In genomic region chr19:32767951-32768679, GRCh38 we compare ENCODE assay signal across 19 cellular contexts. TPM values are rescaled to one million over a fixed set of nuclear protein-coding genes. Genes with fewer than 3 reads are reported as not detected.
DNase-seq lines count a peak whose midpoint lies in the region; ATAC-seq and TF ChIP-seq lines count a peak whose summit lies in the region.
"Had no signal": no experiment of that assay in that cellular context is flagged by ENCODE, and none has a peak within 500 bp of the region (broad histone marks: within the 10 kb centered on the region; RNA-seq: fewer than 3 reads in every experiment).

No MANE protein-coding gene starts in this region.

- no peaks in the 10 kb centered on the region; a peak in 2 of 3 replicates for H3K36me3 ChIP-seq in HEK293 (ENCODE audit: control insufficient read depth in 2 of 2, insufficient read depth in 1 of 2, low read length in 2 of 2)
- no peaks in the 10 kb centered on the region for H3K36me3 ChIP-seq in SJCRH30
- H3K36me3 ChIP-seq: BE2C, Peyer's patch had no signal

- no peak for TF ChIP-seq CTCF in HEK293 (tag by site-specific recombination; IDR thresholded peaks at IDR 0.05)

- CTCF ChIA-PET in HEK293 (lab: Yijun Ruan, JAX) = interaction anchor here (0.6 to 1.4 kb wide), 2 partner anchors 21 to 432 kb away, joined by 3 to 4 read pairs; no protein-coding TSS in a partner anchor

- POLR2A ChIA-PET in HEK293 (lab: Yijun Ruan, JAX) = no interaction called here

- no peaks in the 10 kb centered on the region for H3K27me3 ChIP-seq in SJCRH30
- H3K27me3 ChIP-seq: BE2C, Peyer's patch had no signal

- H3K9me3 ChIP-seq in HEK293 (ENCODE audit: control insufficient read depth, insufficient read depth, low read depth, low read length) (peaks cover 4% of the 10 kb centered on the region), SJCRH30 (replicated peaks) (0 out of 2 replicates have a peak, but pooled peaks cover 2% of the 10 kb centered on the region)
- H3K9me3 ChIP-seq: BE2C, Peyer's patch had no signal

- no peak overlapping the region for H3K4me3 ChIP-seq in HEK293 (ENCODE audit: low read depth, low read length)
- H3K4me3 ChIP-seq in SJCRH30 = no peak overlapping the region
- H3K4me3 ChIP-seq: Peyer's patch had no signal

- H3K27ac ChIP-seq in HEK293 (ENCODE audit: extremely low read depth, low read depth, low read length) (no peak overlapping the region), SJCRH30 (no peak overlapping the region)
- H3K27ac ChIP-seq: Peyer's patch had no signal

- ATAC-seq in HG03469 (IDR thresholded peaks at IDR 0.05; ENCODE audit: unreplicated experiment) = no peak

- DNase-seq in NCI-H510A treated with DMSO at 0.1 percent for 48 hours (lab: John Stamatoyannopoulos, UW) = peak; percentile 35
- no peak for DNase-seq in NCI-H510A (lab: John Stamatoyannopoulos, UW)
- DNase-seq in SJCRH30 = peak; percentile 55 to 75
- DNase-seq in myocyte (ENCODE audit: low read depth) = peak; percentile 90
- DNase-seq in T1000 (lab: John Stamatoyannopoulos, UW) = no peak
- DNase-seq: BE2C; CD4-positive, CD25-positive, alpha-beta regulatory T cell; COR-L47; GDM1; NCI-H1105; NCI-H146; NCI-H2029; NCI-H2171; NCI-H345; Peyer's patch had no signal

- H3K4me1 ChIP-seq in HEK293 (ENCODE audit: control insufficient read depth, insufficient read depth, low read length) (no peaks in the 10 kb centered on the region), SJCRH30 (peaks cover 8% of the 10 kb centered on the region)
- H3K4me1 ChIP-seq: BE2C, Peyer's patch had no signal

TF ChIP-seq in HEK293, 187 proteins besides CTCF, POLR2A, EP300 and RAD21:
- no peak for TF ChIP-seq ZNF146 (tag by site-specific recombination; IDR thresholded peaks at IDR 0.05)
- TF ChIP-seq ZNF335 (tag by site-specific recombination; conservative IDR thresholded peaks at IDR 0.05) = 0 out of 2 replicates have a peak, but pooled peaks have one; percentile 15
- TF ChIP-seq ZNF692 (tag by site-specific recombination; IDR thresholded peaks at IDR 0.05) = no peak
- TF ChIP-seq GLIS1 (tag by site-specific recombination; IDR thresholded peaks at IDR 0.05) = no peak
- no peak for TF ChIP-seq ZNF776 (tag by site-specific recombination; IDR thresholded peaks at IDR 0.05; ENCODE audit: borderline replicate concordance)
TF ChIP-seq in HEK293: peak in this region for 1.

RNA-seq across cellular contexts. Expression of gene TDRD12, which starts 48.5 kb away (rescaled TPM):
- total RNA-seq in SJCRH30 (2014; rRNA removed; shearing (Covaris generic)) = 0.18 and 0.26 TPM in 2 replicates
- 0.16 and 1.1 TPM in 2 replicates for total RNA-seq in myocyte
- polyA plus RNA-seq in myocyte (2012) = 0.16 TPM
- total RNA-seq: OCI-LY7, SK-MEL-5 had no signal

Comparison
In these comparisons a context has a peak if more than half of its experiments do, and no peak if none do; other contexts are left out.
1. DNase-seq: peak in NCI-H510A treated with DMSO at 0.1 percent for 48 hours (single experiment), SJCRH30 (2 of 2) and myocyte (single experiment); none in NCI-H510A (single experiment) and T1000 (single experiment).